30 cellular contexts compared by ENCODE assay signal in the genomic region with DNA sequence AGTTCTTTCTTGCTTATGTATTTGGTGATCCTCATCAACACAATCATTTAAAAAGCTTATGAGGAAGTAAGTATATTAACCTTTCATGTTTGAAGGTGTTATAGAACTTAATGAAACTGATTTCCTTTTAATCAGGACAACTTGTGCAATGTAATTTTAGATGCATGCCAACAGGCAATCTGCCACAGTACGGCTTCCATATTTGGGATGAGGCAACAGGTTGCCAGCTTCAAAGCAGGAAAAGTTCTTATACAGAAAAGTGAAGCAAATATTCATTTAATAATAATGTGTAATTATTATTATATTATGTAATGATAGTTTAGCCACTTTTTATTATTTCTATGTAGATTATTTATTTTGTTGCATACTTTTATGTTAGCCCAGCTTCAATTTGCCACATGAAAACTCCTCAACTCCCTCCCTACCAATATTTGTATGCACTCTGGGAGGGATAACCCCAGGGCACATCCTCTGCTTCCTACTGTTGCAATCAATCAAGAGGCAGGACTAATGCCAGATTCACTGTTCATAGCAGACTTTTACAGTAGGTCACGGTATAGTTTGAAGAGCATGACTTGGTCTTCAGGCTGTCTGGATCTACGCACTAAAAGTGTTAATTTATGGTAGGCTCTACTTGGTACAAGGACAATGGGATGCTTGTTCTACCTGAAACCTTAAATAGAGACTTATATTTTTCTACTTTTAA.
DNase-seq lines count a peak whose midpoint lies in the region; ATAC-seq and TF ChIP-seq lines count a peak whose summit lies in the region.
"Had no signal": no experiment of that assay in that cellular context is flagged by ENCODE, and none has a peak within 500 bp of the region (broad histone marks: within the 10 kb centered on the region; RNA-seq: fewer than 3 reads in every experiment).

No MANE protein-coding gene starts in this region.

- no peak overlapping the region for H3K9ac ChIP-seq in neuronal stem cell (ENCODE audit: low read depth, low read length, poor library complexity)

- no peak overlapping the region for H3K4ac ChIP-seq in neuronal stem cell (ENCODE audit: low read length)

- H3K27me3 ChIP-seq in neuronal stem cell (ENCODE audit: control insufficient read depth in 3 of 3, insufficient read depth in 3 of 3, low read depth in 1 of 3, low read length in 3 of 3) = no peaks in the 10 kb centered on the region
- H3K27me3 ChIP-seq: MG63, neutrophil, Peyer's patch had no signal

- no peak overlapping the region for H2BK120ac ChIP-seq in neuronal stem cell (ENCODE audit: low read depth, low read length)

- H3K23ac ChIP-seq in neuronal stem cell (ENCODE audit: low read depth, low read length, poor library complexity) = no peak overlapping the region

- TF ChIP-seq CTCF in HEK293 (tag by site-specific recombination; IDR thresholded peaks at IDR 0.05) = no peak

- peak overlapping the region; percentile 76 for H2AFZ ChIP-seq in neuronal stem cell (ENCODE audit: low read length)
- H2AFZ ChIP-seq: GM23338 had no signal

- no peak overlapping the region for H2BK5ac ChIP-seq in neuronal stem cell (ENCODE audit: low read length)

- H3K79me1 ChIP-seq in neuronal stem cell (ENCODE audit: low read depth, low read length) = no peaks in the 10 kb centered on the region

- H3K9me3 ChIP-seq in HEK293 (ENCODE audit: control insufficient read depth, insufficient read depth, low read depth, low read length) (no peaks in the 10 kb centered on the region), neuronal stem cell (replicated peaks in 1 of 2; ENCODE audit: control insufficient read depth in 2 of 2, insufficient read depth in 1 of 2, low read depth in 1 of 2, low read length in 2 of 2) (peaks cover 0 to 3% of the 10 kb centered on the region in 2 donors)
- H3K9me3 ChIP-seq: MG63, neutrophil, Peyer's patch had no signal

- POLR2A ChIA-PET in HEK293 (lab: Yijun Ruan, JAX) = no interaction called here

- H4K8ac ChIP-seq in neuronal stem cell (ENCODE audit: low read depth, low read length) = no peak overlapping the region

- no peak overlapping the region for H4K91ac ChIP-seq in neuronal stem cell (ENCODE audit: low read depth, low read length, poor library complexity)

- no peak overlapping the region for H3K27ac ChIP-seq in HEK293 (ENCODE audit: extremely low read depth, low read depth, low read length)
- no peak overlapping the region for H3K27ac ChIP-seq in neuronal stem cell (replicated peaks; ENCODE audit: low read length)
- H3K27ac ChIP-seq: neutrophil, Peyer's patch, WERI-Rb-1 had no signal

- DNase-seq in NCI-H146 treated with DMSO at 0.1 percent for 48 hours (lab: John Stamatoyannopoulos, UW; ENCODE audit: unreplicated experiment) = peak; percentile 2
- peak; percentile 81 for DNase-seq in epidermal melanocyte (ENCODE audit: insufficient read length, low spot score)
- no peak for DNase-seq in neuronal stem cell (ENCODE audit: low spot score)
- no peak for DNase-seq in amygdala (lab: John Stamatoyannopoulos, UW)
- no peak for DNase-seq in activated CD4-positive, CD25-positive, alpha-beta regulatory T cell (lab: John Stamatoyannopoulos, UW)
- DNase-seq: activated CD4-positive, alpha-beta T cell treated with anti-CD3 and anti-CD28 coated beads for 48 hours; activated CD8-positive, alpha-beta memory T cell treated with anti-CD3 and anti-CD28 coated beads for 24 hours; activated naive CD4-positive, alpha-beta T cell treated with anti-CD3 and anti-CD28 coated beads, Interleukin-2, amount 50 U/mL, for 16 hours; activated T-cell treated with anti-CD3 and anti-CD28 coated beads for 4 hours; C1 segment of cervical spinal cord; DMS79; HFFc6; immature natural killer cell; left colon; MG63; NCI-H1105; NCI-H2029 treated with DMSO at 0.1 percent for 48 hours; NCI-H446; NCI-H774; Peyer's patch; SIG-M5; stimulated activated CD4-positive, alpha-beta T cell treated with anti-CD3 and anti-CD28 coated beads, Interleukin-4, amount 100 ng/mL, for 4 hours; T1000; trophoblast cell; WERI-Rb-1 had no signal

- no peak overlapping the region for H3K14ac ChIP-seq in neuronal stem cell (ENCODE audit: low read length)

- no peaks in the 10 kb centered on the region for H3K4me1 ChIP-seq in HEK293 (ENCODE audit: control insufficient read depth, insufficient read depth, low read length)
- peaks cover 2 to 28% of the 10 kb centered on the region in 2 donors for H3K4me1 ChIP-seq in neuronal stem cell (ENCODE audit: control insufficient read depth in 2 of 2, insufficient read depth in 1 of 2, low read depth in 1 of 2, low read length in 2 of 2)
- H3K4me1 ChIP-seq: Peyer's patch had no signal

- H3K4me2 ChIP-seq in neuronal stem cell (ENCODE audit: insufficient read depth, low read length, poor library complexity, severe bottlenecking) = no peak overlapping the region
- H3K4me2 ChIP-seq: GM23338 had no signal

- CTCF ChIA-PET in HEK293 (lab: Yijun Ruan, JAX) = interaction anchor here (0.8 kb wide), 1 partner anchor 253 kb away, joined by 3 read pairs; no protein-coding TSS in a partner anchor

- H3K4me3 ChIP-seq in HEK293 (ENCODE audit: low read depth, low read length) = no peak overlapping the region
- no peak overlapping the region for H3K4me3 ChIP-seq in neuronal stem cell (ENCODE audit: low read length in 2 of 2)
- H3K4me3 ChIP-seq: GM23338, MG63, Peyer's patch had no signal

- no peak overlapping the region for H3K18ac ChIP-seq in neuronal stem cell (ENCODE audit: low read length)

- no peak overlapping the region for H2BK12ac ChIP-seq in neuronal stem cell (ENCODE audit: low read length)

- ATAC-seq in GM18867 (IDR thresholded peaks at IDR 0.05; ENCODE audit: unreplicated experiment) = no peak
- ATAC-seq: GM23338, left colon, sciatic nerve had no signal

- H2BK15ac ChIP-seq in neuronal stem cell (ENCODE audit: low read length) = no peak overlapping the region

- H3K36me3 ChIP-seq in HEK293 (ENCODE audit: control insufficient read depth in 2 of 2, insufficient read depth in 1 of 2, low read length in 2 of 2) = no peaks in the 10 kb centered on the region
- no peaks in the 10 kb centered on the region for H3K36me3 ChIP-seq in neuronal stem cell (replicated peaks in 1 of 2; ENCODE audit: control insufficient read depth in 2 of 2, insufficient read depth in 2 of 2, low read length in 2 of 2)
- H3K36me3 ChIP-seq: MG63, neutrophil, Peyer's patch, WERI-Rb-1 had no signal

- no CpG with 5 or more reads among the region's 3 CpGs for WGBS in neuronal stem cell (ENCODE audit: extremely low coverage in 2 of 2, insufficient read length in 2 of 2, insufficient replicate concordance in 1 of 2), 2 donors

- H2AK5ac ChIP-seq in neuronal stem cell (ENCODE audit: low read depth, low read length) = no peak overlapping the region

TF ChIP-seq in HEK293, 187 proteins besides CTCF, POLR2A, EP300 and RAD21 (continues in another document):
- peak; percentile 90 for TF ChIP-seq SCRT2 (tag by site-specific recombination; IDR thresholded peaks at IDR 0.05)
- TF ChIP-seq KLF10 (tag by site-specific recombination; IDR thresholded peaks at IDR 0.05) = no peak
- 0 out of 2 replicates have a peak, but pooled peaks have one; percentile 37 for TF ChIP-seq SCRT1 (tag by site-specific recombination; IDR thresholded peaks at IDR 0.05; ENCODE audit: borderline replicate concordance)
- TF ChIP-seq ZNF544 (tag by site-specific recombination; IDR thresholded peaks at IDR 0.05) = no peak
- TF ChIP-seq ZNF341 (tag by site-specific recombination; IDR thresholded peaks at IDR 0.05; ENCODE audit: low read depth) = no peak
- no peak for TF ChIP-seq ZNF366 (tag by site-specific recombination; conservative IDR thresholded peaks at IDR 0.05)
- TF ChIP-seq ZNF555 (tag by site-specific recombination; conservative IDR thresholded peaks at IDR 0.05) = no peak
- no peak for TF ChIP-seq ZNF747 (tag by site-specific recombination; IDR thresholded peaks at IDR 0.05)
- TF ChIP-seq, protein P1, sequence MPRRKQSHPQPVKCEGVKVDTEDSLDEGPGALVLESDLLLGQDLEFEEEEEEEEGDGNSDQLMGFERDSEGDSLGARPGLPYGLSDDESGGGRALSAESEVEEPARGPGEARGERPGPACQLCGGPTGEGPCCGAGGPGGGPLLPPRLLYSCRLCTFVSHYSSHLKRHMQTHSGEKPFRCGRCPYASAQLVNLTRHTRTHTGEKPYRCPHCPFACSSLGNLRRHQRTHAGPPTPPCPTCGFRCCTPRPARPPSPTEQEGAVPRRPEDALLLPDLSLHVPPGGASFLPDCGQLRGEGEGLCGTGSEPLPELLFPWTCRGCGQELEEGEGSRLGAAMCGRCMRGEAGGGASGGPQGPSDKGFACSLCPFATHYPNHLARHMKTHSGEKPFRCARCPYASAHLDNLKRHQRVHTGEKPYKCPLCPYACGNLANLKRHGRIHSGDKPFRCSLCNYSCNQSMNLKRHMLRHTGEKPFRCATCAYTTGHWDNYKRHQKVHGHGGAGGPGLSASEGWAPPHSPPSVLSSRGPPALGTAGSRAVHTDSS (tag by site-specific recombination; IDR thresholded peaks at IDR 0.05) = no peak
- peak; percentile 38; the same call in 1 of the 2 replicates for TF ChIP-seq ZIC2 (tag by site-specific recombination; IDR thresholded peaks at IDR 0.05)
- TF ChIP-seq KLF16 (tag by site-specific recombination; IDR thresholded peaks at IDR 0.05) = no peak
- TF ChIP-seq, protein P2, sequence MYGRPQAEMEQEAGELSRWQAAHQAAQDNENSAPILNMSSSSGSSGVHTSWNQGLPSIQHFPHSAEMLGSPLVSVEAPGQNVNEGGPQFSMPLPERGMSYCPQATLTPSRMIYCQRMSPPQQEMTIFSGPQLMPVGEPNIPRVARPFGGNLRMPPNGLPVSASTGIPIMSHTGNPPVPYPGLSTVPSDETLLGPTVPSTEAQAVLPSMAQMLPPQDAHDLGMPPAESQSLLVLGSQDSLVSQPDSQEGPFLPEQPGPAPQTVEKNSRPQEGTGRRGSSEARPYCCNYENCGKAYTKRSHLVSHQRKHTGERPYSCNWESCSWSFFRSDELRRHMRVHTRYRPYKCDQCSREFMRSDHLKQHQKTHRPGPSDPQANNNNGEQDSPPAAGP (tag by site-specific recombination; IDR thresholded peaks at IDR 0.05) = no peak
- TF ChIP-seq, protein P3, sequence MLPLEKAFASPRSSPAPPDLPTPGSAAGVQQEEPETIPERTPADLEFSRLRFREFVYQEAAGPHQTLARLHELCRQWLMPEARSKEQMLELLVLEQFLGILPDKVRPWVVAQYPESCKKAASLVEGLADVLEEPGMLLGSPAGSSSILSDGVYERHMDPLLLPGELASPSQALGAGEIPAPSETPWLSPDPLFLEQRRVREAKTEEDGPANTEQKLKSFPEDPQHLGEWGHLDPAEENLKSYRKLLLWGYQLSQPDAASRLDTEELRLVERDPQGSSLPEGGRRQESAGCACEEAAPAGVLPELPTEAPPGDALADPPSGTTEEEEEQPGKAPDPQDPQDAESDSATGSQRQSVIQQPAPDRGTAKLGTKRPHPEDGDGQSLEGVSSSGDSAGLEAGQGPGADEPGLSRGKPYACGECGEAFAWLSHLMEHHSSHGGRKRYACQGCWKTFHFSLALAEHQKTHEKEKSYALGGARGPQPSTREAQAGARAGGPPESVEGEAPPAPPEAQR (tag by site-specific recombination; IDR thresholded peaks at IDR 0.05) = no peak
- no peak for TF ChIP-seq ZNF324 (tag by site-specific recombination; IDR thresholded peaks at IDR 0.05)
- no peak for TF ChIP-seq MYNN (tag by site-specific recombination; IDR thresholded peaks at IDR 0.05; ENCODE audit: borderline replicate concordance)

Comparison
In these comparisons a context has a peak if more than half of its experiments do, and no peak if none do; other contexts are left out.
1. DNase-seq: peak in NCI-H146 treated with DMSO at 0.1 percent for 48 hours (single experiment) and epidermal melanocyte (single experiment); none in neuronal stem cell (single experiment), amygdala (0 of 56) and activated CD4-positive, CD25-positive, alpha-beta regulatory T cell (0 of 4).